2 cellular contexts compared by ENCODE assay signal in genomic region chr2:215532844-215533243, GRCh38.
A peak's percentile ranks its signal among the peaks of the same experiment; 100 is the strongest.
TF ChIP-seq lines count a peak whose summit lies in the region.

No MANE protein-coding gene starts in this region.

TF ChIP-seq in IMR-90, 13 proteins besides CTCF, POLR2A, EP300 and RAD21:
- TF ChIP-seq USF2 (IDR thresholded peaks at IDR 0.05; ENCODE audit: low read depth, low read length): no peak

TF ChIP-seq in K562, 482 proteins besides CTCF, POLR2A, EP300 and RAD21 (continues in another document):
- peak; percentile 84 for TF ChIP-seq SMARCA4 (IDR thresholded peaks at IDR 0.05)
- peak; percentile 37; the same call in 1 of the 2 replicates for TF ChIP-seq VEZF1 (CRISPR knock-in tag; IDR thresholded peaks at IDR 0.05)
- TF ChIP-seq TRIM24 (IDR thresholded peaks at IDR 0.05): peak; percentile 77 to 89
- TF ChIP-seq TAF15 (IDR thresholded peaks at IDR 0.05; ENCODE audit: low read depth, low read length): no peak
- peak; percentile 90 for TF ChIP-seq TEAD4 (IDR thresholded peaks at IDR 0.05; ENCODE audit: low read length)
- TF ChIP-seq TEAD4 (CRISPR knock-in tag; IDR thresholded peaks at IDR 0.05; ENCODE audit: borderline replicate concordance): no peak
- no peak for TF ChIP-seq ZNF217 (CRISPR knock-in tag; IDR thresholded peaks at IDR 0.05)
- peak; percentile 87 for TF ChIP-seq ZNF766 (CRISPR knock-in tag; conservative IDR thresholded peaks at IDR 0.05)
- TF ChIP-seq SOX6 (IDR thresholded peaks at IDR 0.05): peak; percentile 91
- peak; percentile 79 for TF ChIP-seq ZNF75A (CRISPR knock-in tag; IDR thresholded peaks at IDR 0.05)
- TF ChIP-seq NCOR1 (IDR thresholded peaks at IDR 0.05): peak; percentile 63; the same call in 1 of the 2 replicates
- peak; percentile 78 for TF ChIP-seq TCF3 (CRISPR knock-in tag; IDR thresholded peaks at IDR 0.05)
- peak in 1 of 2 experiments; percentile 95; a peak in 2 of 4 replicates for TF ChIP-seq RCOR1 (IDR thresholded peaks at IDR 0.05; ENCODE audit: borderline replicate concordance in 1 of 2, low read depth in 2 of 2, low read length in 2 of 2)
- peak; percentile 40; the same call in 1 of the 2 replicates for TF ChIP-seq MYC (IDR thresholded peaks at IDR 0.05; ENCODE audit: low read depth, low read length)
- TF ChIP-seq MYC (CRISPR knock-in tag; IDR thresholded peaks at IDR 0.05; ENCODE audit: borderline replicate concordance, low read depth): no peak
- peak; percentile 38; the same call in 1 of the 2 replicates for TF ChIP-seq NFIC (IDR thresholded peaks at IDR 0.05)
- no peak for TF ChIP-seq ZNF263 (CRISPR knock-in tag; IDR thresholded peaks at IDR 0.05; ENCODE audit: borderline replicate concordance)
- TF ChIP-seq PRPF4 (IDR thresholded peaks at IDR 0.05; ENCODE audit: insufficient read depth, low read depth, low read length, poor library complexity, severe bottlenecking): no peak
- TF ChIP-seq LEF1 (IDR thresholded peaks at IDR 0.05): peak; percentile 48; the same call in 1 of the 2 replicates
- TF ChIP-seq CC2D1A (IDR thresholded peaks at IDR 0.05): 0 out of 2 replicates have a peak, but pooled peaks have one; percentile 34
- TF ChIP-seq CEBPB (tag; IDR thresholded peaks at IDR 0.05): peak; percentile 53
- TF ChIP-seq ZNF280B (CRISPR knock-in tag; IDR thresholded peaks at IDR 0.05): no peak
- TF ChIP-seq FOXM1 (IDR thresholded peaks at IDR 0.05; ENCODE audit: low read depth): peak; percentile 86
- TF ChIP-seq FOXM1 (CRISPR knock-in tag; IDR thresholded peaks at IDR 0.05; ENCODE audit: low read depth): no peak
- TF ChIP-seq NELFE (IDR thresholded peaks at IDR 0.05; ENCODE audit: insufficient read depth, insufficient read length): no peak
- peak; percentile 21; the same call in 1 of the 2 replicates for TF ChIP-seq PHB2 (IDR thresholded peaks at IDR 0.05; ENCODE audit: low read depth)
- no peak for TF ChIP-seq IRF1 (CRISPR knock-in tag; IDR thresholded peaks at IDR 0.05; ENCODE audit: borderline replicate concordance)
- TF ChIP-seq NFXL1 (CRISPR knock-in tag; IDR thresholded peaks at IDR 0.05): no peak
- TF ChIP-seq FOXA3 (CRISPR knock-in tag; conservative IDR thresholded peaks at IDR 0.05 in 1 of 2, IDR thresholded peaks at IDR 0.05 in 1 of 2): peak in 1 of 2 experiments; percentile 81; a peak in 2 of 4 replicates
- TF ChIP-seq MAZ (CRISPR knock-in tag; conservative IDR thresholded peaks at IDR 0.05 in 1 of 2, IDR thresholded peaks at IDR 0.05 in 1 of 2): 0 out of 4 replicates have a peak, but pooled peaks of 1 of the 2 experiments have one; percentile 11
- peak; percentile 89 for TF ChIP-seq CCNT2 (IDR thresholded peaks at IDR 0.05; ENCODE audit: borderline replicate concordance, extremely low read depth, insufficient read length, low read depth, low read length)
- TF ChIP-seq MTA3 (IDR thresholded peaks at IDR 0.05; ENCODE audit: borderline replicate concordance): peak; percentile 24; the same call in 1 of the 2 replicates
- TF ChIP-seq L3MBTL2 (IDR thresholded peaks at IDR 0.05): 0 out of 2 replicates have a peak, but pooled peaks have one; percentile 22
- TF ChIP-seq SMARCC2 (IDR thresholded peaks at IDR 0.05; ENCODE audit: low read depth): peak; percentile 67; the same call in 1 of the 2 replicates
- TF ChIP-seq CXXC5 (CRISPR knock-in tag; IDR thresholded peaks at IDR 0.05): peak; percentile 56
- TF ChIP-seq ZC3H4 (CRISPR knock-in tag; IDR thresholded peaks at IDR 0.05; ENCODE audit: borderline replicate concordance): no peak
- TF ChIP-seq PML (IDR thresholded peaks at IDR 0.05; ENCODE audit: low read length): peak; percentile 72; the same call in 1 of the 2 replicates
- peak; percentile 63 for TF ChIP-seq KLF16 (IDR thresholded peaks at IDR 0.05)
- no peak for TF ChIP-seq GTF2B (IDR thresholded peaks at IDR 0.05; ENCODE audit: extremely low read depth, insufficient read length)
- TF ChIP-seq ATF6 (CRISPR knock-in tag; IDR thresholded peaks at IDR 0.05): no peak
- TF ChIP-seq DNMT1 (IDR thresholded peaks at IDR 0.05): no peak
- peak; percentile 27; the same call in 1 of the 2 replicates for TF ChIP-seq JUND (IDR thresholded peaks at IDR 0.05; ENCODE audit: borderline replicate concordance, low read depth, low read length)
- no peak; the same call in 2 of the 3 replicates for TF ChIP-seq JUND (tag; IDR thresholded peaks at IDR 0.05; ENCODE audit: borderline replicate concordance, low read depth, low read length)
- TF ChIP-seq MTA1 (IDR thresholded peaks at IDR 0.05; ENCODE audit: borderline replicate concordance): peak; percentile 65; the same call in 1 of the 2 replicates
- TF ChIP-seq NUFIP1 (IDR thresholded peaks at IDR 0.05; ENCODE audit: partially characterized antibody): no peak
- TF ChIP-seq ZNF639 (CRISPR knock-in tag; conservative IDR thresholded peaks at IDR 0.05 in 1 of 2, IDR thresholded peaks at IDR 0.05 in 1 of 2): no peak
- no peak for TF ChIP-seq ZNF696 (CRISPR knock-in tag; conservative IDR thresholded peaks at IDR 0.05)
- TF ChIP-seq USF2 (CRISPR knock-in tag; IDR thresholded peaks at IDR 0.05): no peak
- TF ChIP-seq ZMIZ1 (IDR thresholded peaks at IDR 0.05; ENCODE audit: low read depth in 2 of 2, low read length in 2 of 2): peak in 1 of 2 experiments; percentile 69; a peak in 1 of 4 replicates
- no peak for TF ChIP-seq MTF1 (CRISPR knock-in tag; IDR thresholded peaks at IDR 0.05; ENCODE audit: borderline replicate concordance)
- peak; percentile 45 to 55; a peak in 2 of 4 replicates for TF ChIP-seq KDM1A (IDR thresholded peaks at IDR 0.05)
- peak; percentile 67 for TF ChIP-seq HMGN3 (IDR thresholded peaks at IDR 0.05; ENCODE audit: borderline replicate concordance, extremely low read depth, insufficient read length, low read depth, low read length)
- no peak for TF ChIP-seq ZNF277 (CRISPR knock-in tag; IDR thresholded peaks at IDR 0.05; ENCODE audit: borderline replicate concordance)
- TF ChIP-seq CBFA2T2 (conservative IDR thresholded peaks at IDR 0.05): peak; percentile 79
